Comparison of ENCODE assay signal across 28 cellular contexts in genomic region chr1:1529936-1530335, GRCh38. TPM values are rescaled to one million over a fixed set of nuclear protein-coding genes. Genes with fewer than 3 reads are reported as not detected.
"Had no signal": no experiment of that assay in that cellular context is flagged by ENCODE, and none has a peak within 500 bp of the region (broad histone marks: within the 10 kb centered on the region; RNA-seq: fewer than 3 reads in every experiment).

No MANE protein-coding gene starts in this region.

- H3K4me3 ChIP-seq: ascending aorta, cardiac muscle cell had no signal

- DNase-seq: activated B cell treated with CpG ODN at 0.5 μM for 24 hours; activated CD4-positive, alpha-beta memory T cell treated with anti-CD3 and anti-CD28 coated beads for 36 hours; activated CD4-positive, alpha-beta T cell treated with anti-CD3 and anti-CD28 coated beads for 4 hours; activated CD4-positive, alpha-beta T cell treated with anti-CD3 and anti-CD28 coated beads, Interleukin-2, amount 10 ng/mL, durations not matched to agents 24 days and 14 days; activated CD4-positive, alpha-beta T cell treated with anti-CD3 and anti-CD28 coated beads, Interleukin-2, amount 50 U/mL, for 1 hour; activated CD4-positive, alpha-beta T cell treated with anti-CD3 and anti-CD28 coated beads, Interleukin-2, amount 50 U/mL, for 4 hours; activated CD4-positive, CD25-positive, alpha-beta regulatory T cell treated with anti-CD3 and anti-CD28 coated beads, Interleukin-2, amount 50 U/mL, for 72 hours; activated CD8-positive, alpha-beta memory T cell treated with anti-CD3 and anti-CD28 coated beads, Interleukin-2, amount 50 U/mL, for 4 hours; activated CD8-positive, alpha-beta T cell treated with anti-CD3 and anti-CD28 coated beads for 36 hours; activated effector memory CD4-positive, alpha-beta T cell treated with Interleukin-2 at 50 U/mL for 16 hours; activated gamma-delta T cell; activated naive CD4-positive, alpha-beta T cell treated with anti-CD3 and anti-CD28 coated beads, Interleukin-2, amount 10 ng/mL, durations not matched to agents 7 days and 5 days; activated naive CD4-positive, alpha-beta T cell treated with Interleukin-2 at 50 U/mL for 16 hours; activated naive CD8-positive, alpha-beta T cell treated with anti-CD3 and anti-CD28 coated beads, Interleukin-2, amount 10 ng/mL, durations not matched to agents 7 days and 5 days; activated naive CD8-positive, alpha-beta T cell treated with anti-CD3 and anti-CD28 coated beads, Interleukin-2, amount 50 U/mL, for 24 hours; activated T-cell treated with anti-CD3 and anti-CD28 coated beads for 4 hours; activated T-cell treated with anti-CD3 and anti-CD28 coated beads, Interleukin-2, amount 50 U/mL, for 1 hour; activated T-cell treated with anti-CD3 and anti-CD28 coated beads, Interleukin-2, amount 50 U/mL, for 4 hours; amygdala; anterior cingulate cortex; caudate nucleus; cerebellar nuclear complex; T-helper 17 cell had no signal

- FAIRE-seq: bronchial epithelial cell, TTC549 had no signal

- H3K4me1 ChIP-seq: ascending aorta had no signal

- H3K27me3 ChIP-seq: ascending aorta, cardiac muscle cell had no signal

- ATAC-seq: activated CD8-positive, alpha-beta T cell treated with anti-CD3 and anti-CD28 coated beads for 36 hours; activated naive CD8-positive, alpha-beta T cell treated with anti-CD3 and anti-CD28 coated beads, Interleukin-2, amount 50 U/mL, for 24 hours; activated T-cell treated with anti-CD3 and anti-CD28 coated beads, Interleukin-2, amount 50 U/mL, for 4 hours; T-helper 17 cell had no signal

- H3K27ac ChIP-seq: ascending aorta, cardiac muscle cell, VCaP had no signal

RNA-seq across cellular contexts. Expression of gene TMEM240, which starts 10.5 kb away (rescaled TPM):
- total RNA-seq: activated CD4-positive, alpha-beta T cell treated with anti-CD3 and anti-CD28 coated beads, Interleukin-2, amount 10 ng/mL, durations not matched to agents 24 days and 14 days; ascending aorta had no signal
